8 cellular contexts compared by ENCODE assay signal in genomic region chrX:8748855-8749254, GRCh38. TPM values are rescaled to one million over a fixed set of nuclear protein-coding genes. Genes with fewer than 3 reads are reported as not detected.
A peak's percentile ranks its signal among the peaks of the same experiment; 100 is the strongest.
DNase-seq lines count a peak whose midpoint lies in the region; ATAC-seq and TF ChIP-seq lines count a peak whose summit lies in the region.

No MANE protein-coding gene starts in this region.

- H3K36me3 ChIP-seq in DND-41 (ENCODE audit: insufficient read depth, low read length) (no peaks in the 10 kb centered on the region), Panc1 (ENCODE audit: control insufficient read depth, insufficient read depth, low read length) (no peaks in the 10 kb centered on the region)

- POLR2A ChIA-PET in Panc1 (lab: Charles Lee), result no interaction called here

- H3K4me2 ChIP-seq in DND-41 (ENCODE audit: insufficient read depth, low read length), result no peak overlapping the region

- ATAC-seq in DND-41 (ENCODE audit: insufficient read depth, low read depth) (peak; percentile 50; the same call in 1 of the 3 replicates), GM21786 (IDR thresholded peaks at IDR 0.05; ENCODE audit: unreplicated experiment) (peak; percentile 72), Panc1 (no peak), HG02759 (IDR thresholded peaks at IDR 0.05; ENCODE audit: unreplicated experiment) (no peak), HG03196 (IDR thresholded peaks at IDR 0.05; ENCODE audit: unreplicated experiment) (no peak)

- TF ChIP-seq CTCF in DND-41 (IDR thresholded peaks at IDR 0.05; ENCODE audit: borderline replicate concordance, extremely low read depth, low read length, poor library complexity, severe bottlenecking), result peak; percentile 61
- TF ChIP-seq CTCF in Panc1 (IDR thresholded peaks at IDR 0.05), result peak; percentile 70
- TF ChIP-seq CTCF in fibroblast of the aortic adventitia (IDR thresholded peaks at IDR 0.05; ENCODE audit: insufficient read depth, low read length), result peak; percentile 46

- in situ Hi-C loops in Panc1 (cut with HindIII; ENCODE audit: low pct_unique_long_range_greater_than_20kb, low sequenced_read_pairs), result no loop called here

- no peaks in the 10 kb centered on the region for H3K9me3 ChIP-seq in DND-41 (ENCODE audit: insufficient read depth, low read length, severe bottlenecking)
- no peaks in the 10 kb centered on the region for H3K9me3 ChIP-seq in Panc1 (ENCODE audit: control insufficient read depth, insufficient read depth, low read depth, low read length)

- H2AFZ ChIP-seq in DND-41 (ENCODE audit: low read depth, low read length), result no peak overlapping the region

- no peak overlapping the region for H3K9ac ChIP-seq in DND-41 (ENCODE audit: low read depth, low read length)

- no peaks in the 10 kb centered on the region for H3K79me2 ChIP-seq in DND-41 (ENCODE audit: insufficient read depth, low read length)

- DNase-seq in DND-41, result peak; percentile 7
- DNase-seq in Panc1 (ENCODE audit: low read depth, low spot score), result no peak
- DNase-seq in fibroblast of the aortic adventitia (ENCODE audit: low read depth), result peak; percentile 10
- peak; percentile 50 for DNase-seq in superior temporal gyrus (ENCODE audit: extremely low spot score)
- no peak for DNase-seq in activated CD4-positive, alpha-beta T cell treated with anti-CD3 and anti-CD28 coated beads for 1 hour

- H3K27me3 ChIP-seq in DND-41 (ENCODE audit: insufficient read depth, low read length, poor library complexity) (peaks cover 3% of the 10 kb centered on the region), Panc1 (ENCODE audit: control insufficient read depth, insufficient read depth, low read length) (no peaks in the 10 kb centered on the region; the same call in 1 of the 2 replicates)

- H3K27ac ChIP-seq in DND-41 (ENCODE audit: low read length), result no peak overlapping the region
- no peak overlapping the region for H3K27ac ChIP-seq in Panc1 (ENCODE audit: low read length)

- intact Hi-C loops in Panc1 (cut with micrococcal nuclease; ENCODE audit: unreplicated experiment), result loop anchor here (5.0 kb wide), 1 partner anchor 68 kb away; no protein-coding TSS in a partner anchor

- BruUV-seq in Panc1 (replicated peaks; lab: Mats Ljungman, UMichigan), result no TSS peak

- CTCF ChIA-PET in Panc1 (lab: Charles Lee), result no interaction called here

- no peak overlapping the region for H3K4me3 ChIP-seq in DND-41 (ENCODE audit: low read depth in 1 of 2, low read length in 2 of 2)
- H3K4me3 ChIP-seq in Panc1 (ENCODE audit: low read depth in 2 of 2, low read length in 2 of 2), result no peak overlapping the region
- no peak overlapping the region for H3K4me3 ChIP-seq in fibroblast of the aortic adventitia (ENCODE audit: low read depth, low read length)

- H3K4me1 ChIP-seq in DND-41 (ENCODE audit: insufficient read depth, low read length) (no peaks in the 10 kb centered on the region), Panc1 (ENCODE audit: control insufficient read depth, insufficient read depth, low read length) (no peaks in the 10 kb centered on the region)

- H4K20me1 ChIP-seq in DND-41 (ENCODE audit: insufficient read depth, low read length), result no peaks in the 10 kb centered on the region

RNA-seq across cellular contexts. Expression of gene ANOS1, which starts 16.9 kb away (rescaled TPM):
- total RNA-seq in Panc1 (2021; ENCODE audit: unreplicated experiment) (0.18 TPM), fibroblast of the aortic adventitia (ENCODE audit: low replicate concordance) (4.9 and 7.5 TPM in 2 replicates)
- 0.04 TPM for polyA plus RNA-seq in Panc1 (2012; ENCODE audit: insufficient read length)

RNA-seq across cellular contexts. Expression of gene FAM9A, which starts 52.3 kb away (rescaled TPM):
- total RNA-seq in Panc1 (2021; ENCODE audit: unreplicated experiment) (not detected), fibroblast of the aortic adventitia (ENCODE audit: low replicate concordance) (not detected in 2 replicates)
- polyA plus RNA-seq in Panc1 (2012; ENCODE audit: insufficient read length), result not detected

Comparison
In these comparisons a context has a peak if more than half of its experiments do, and no peak if none do; other contexts are left out.
1. ATAC-seq: peak in DND-41 (single experiment) and GM21786 (single experiment); none in Panc1 (single experiment), HG02759 (single experiment) and HG03196 (single experiment).
2. DNase-seq: peak in DND-41 (single experiment), fibroblast of the aortic adventitia (single experiment) and superior temporal gyrus (single experiment); none in Panc1 (single experiment) and activated CD4-positive, alpha-beta T cell treated with anti-CD3 and anti-CD28 coated beads for 1 hour (single experiment).
3. Peak in every context shown above with its lines, with median percentiles within 50 percentile points of each other: CTCF ChIP-seq.